9 cellular contexts compared by ENCODE assay signal in genomic region chr14:22929848-22930364, GRCh38. TPM values are rescaled to one million over a fixed set of nuclear protein-coding genes. Genes with fewer than 3 reads are reported as not detected.
DNase-seq lines count a peak whose midpoint lies in the region; ATAC-seq and TF ChIP-seq lines count a peak whose summit lies in the region.
"Had no signal": no experiment of that assay in that cellular context is flagged by ENCODE, and none has a peak within 500 bp of the region (broad histone marks: within the 10 kb centered on the region; RNA-seq: fewer than 3 reads in every experiment).

No MANE protein-coding gene starts in this region.

- peak; percentile 7 for ATAC-seq in GM21515 (IDR thresholded peaks at IDR 0.05; ENCODE audit: unreplicated experiment)

- no peak for TF ChIP-seq CTCF in fibroblast of villous mesenchyme (IDR thresholded peaks at IDR 0.05; ENCODE audit: insufficient read depth, low read depth, low read length)

- H3K4me3 ChIP-seq in fibroblast of villous mesenchyme (ENCODE audit: low read depth, low read length), result peak overlapping the region; percentile 64
- peak overlapping the region; percentile 52 for H3K4me3 ChIP-seq in skeletal muscle cell (ENCODE audit: low read depth, low read length)

- peak; percentile 61 for DNase-seq in NCI-H526 treated with DMSO at 0.1 percent for 48 hours (lab: John Stamatoyannopoulos, UW)
- DNase-seq in fibroblast of villous mesenchyme (ENCODE audit: low read depth), result no peak
- no peak for DNase-seq in skeletal muscle cell (ENCODE audit: low read depth)
- no peak for DNase-seq in hypothalamus (lab: John Stamatoyannopoulos, UW)
- no peak for DNase-seq in NCI-H1436 treated with DMSO at 0.1 percent for 48 hours (lab: John Stamatoyannopoulos, UW)
- DNase-seq in kidney glomerular epithelial cell (lab: John Stamatoyannopoulos, UW), result no peak
- DNase-seq in activated CD4-positive, alpha-beta T cell treated with anti-CD3 and anti-CD28 coated beads for 48 hours, result no peak

RNA-seq across cellular contexts. Expression of gene PRMT5, which starts 0.7 kb away (rescaled TPM):
- 56.7 and 82.5 TPM in 2 replicates for total RNA-seq in fibroblast of villous mesenchyme

RNA-seq across cellular contexts. Expression of gene RBM23, which starts 11.0 kb away (rescaled TPM):
- total RNA-seq in fibroblast of villous mesenchyme, result 60.9 and 68.6 TPM in 2 replicates

RNA-seq across cellular contexts. Expression of gene HAUS4, which starts 27.0 kb away (rescaled TPM):
- 29.8 and 46.7 TPM in 2 replicates for total RNA-seq in fibroblast of villous mesenchyme

RNA-seq across cellular contexts. Expression of gene REM2, which starts 46.9 kb away (rescaled TPM):
- total RNA-seq in fibroblast of villous mesenchyme, result under 0.01 and 0.43 TPM in 2 replicates
- total RNA-seq: HT1080 had no signal

RNA-seq across cellular contexts. Expression of gene AJUBA, which starts 52.4 kb away (rescaled TPM):
- 105 and 131 TPM in 2 replicates for total RNA-seq in fibroblast of villous mesenchyme
